Comparison of ENCODE assay signal across 19 cellular contexts in the genomic region with DNA sequence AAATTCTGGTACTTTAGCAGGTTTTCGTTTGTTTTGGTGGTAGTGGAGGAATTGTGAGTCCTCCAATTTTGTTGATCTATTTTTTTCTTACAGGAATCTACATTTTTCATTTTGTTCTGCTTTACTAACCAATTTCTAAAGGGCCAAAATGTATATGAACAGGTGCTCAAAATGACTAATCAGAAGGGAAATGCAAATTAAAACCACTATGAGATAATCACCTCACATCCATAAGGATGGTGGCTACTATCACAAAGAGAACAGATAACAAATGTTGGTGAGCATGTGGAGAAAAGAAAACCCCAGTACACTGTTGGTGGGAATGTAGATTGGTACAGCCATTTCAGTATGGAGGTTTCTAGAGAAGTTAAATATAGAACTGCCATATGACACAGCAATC.
"Had no signal": no experiment of that assay in that cellular context is flagged by ENCODE, and none has a peak within 500 bp of the region (broad histone marks: within the 10 kb centered on the region; RNA-seq: fewer than 3 reads in every experiment).

No MANE protein-coding gene starts in this region.

- ATAC-seq: activated CD8-positive, alpha-beta T cell treated with anti-CD3 and anti-CD28 coated beads, Interleukin-2, amount 10 ng/mL, durations not matched to agents 7 days and 5 days; activated naive CD8-positive, alpha-beta T cell treated with anti-CD3 and anti-CD28 coated beads, Interleukin-2, amount 50 U/mL, for 24 hours; left lung; naive thymus-derived CD4-positive, alpha-beta T cell; sciatic nerve; stimulated activated memory B cell treated with anti-CD40 and anti-IgM and Interleukin-4, amounts not matched to agents 10 μg/mL and 1 μg/mL and 100 μg/mL, for 72 hours had no signal

- FAIRE-seq: frontal cortex had no signal

- DNase-seq: activated CD4-positive, alpha-beta T cell treated with anti-CD3 and anti-CD28 coated beads, Interleukin-2, amount 10 ng/mL, durations not matched to agents 7 days and 5 days; activated CD4-positive, CD25-positive, alpha-beta regulatory T cell; activated CD8-positive, alpha-beta T cell treated with anti-CD3 and anti-CD28 coated beads, Interleukin-2, amount 10 ng/mL, durations not matched to agents 7 days and 5 days; activated gamma-delta T cell; activated naive CD4-positive, alpha-beta T cell treated with anti-CD3 and anti-CD28 coated beads, Interleukin-2, amount 50 U/mL, for 16 hours; activated naive CD8-positive, alpha-beta T cell treated with anti-CD3 and anti-CD28 coated beads, Interleukin-2, amount 50 U/mL, for 24 hours; cerebellar nuclear complex; glutamatergic neuron; immature natural killer cell; kidney glomerular epithelial cell; left lung; naive thymus-derived CD4-positive, alpha-beta T cell; small intestine; stomach; transverse colon; uterus had no signal
